8 cellular contexts compared by ENCODE assay signal in genomic region chr1:236394016-236394481, GRCh38. TPM values are rescaled to one million over a fixed set of nuclear protein-coding genes. Genes with fewer than 3 reads are reported as not detected.
DNase-seq lines count a peak whose midpoint lies in the region; ATAC-seq, FAIRE-seq and TF ChIP-seq lines count a peak whose summit lies in the region.

TSS of gene EDARADD (plus strand) at chr1:236394286. CDS start at chr1:236394445, 159 bp downstream.

- H3K4me3 ChIP-seq in kidney (ENCODE audit: low read length in 2 of 2) (peak within 1 kb of the TSS; percentile 67 to 71), tibial artery (peak within 1 kb of the TSS; percentile 49 to 62)

- H3K9me3 ChIP-seq in kidney (ENCODE audit: control insufficient read depth in 1 of 2, low read length in 2 of 2) = no peaks in the 10 kb centered on the region
- no peaks in the 10 kb centered on the region for H3K9me3 ChIP-seq in tibial artery

- no peak for TF ChIP-seq CTCF in kidney (IDR thresholded peaks at IDR 0.05; ENCODE audit: borderline replicate concordance, extremely low read depth, insufficient read depth)
- TF ChIP-seq CTCF in tibial artery (IDR thresholded peaks at IDR 0.05) = no peak

- no peak for DNase-seq in activated T-cell treated with anti-CD3 and anti-CD28 coated beads, Interleukin-2, amount 50 U/mL, for 4 hours
- no peak for DNase-seq in activated T-cell treated with anti-CD3 and anti-CD28 coated beads, Interleukin-2, amount 50 U/mL, for 48 hours
- no peak for DNase-seq in activated T-helper 2 cell treated with anti-CD3 and anti-CD28 coated beads, Interferon-gamma antibody, Interleukin-2, Interleukin-4, amounts not matched to agents 10 μg/mL and 5 μg/mL and 100 μg/mL, durations not matched to agents 14 hours and 24 hours and 36 hours (ENCODE audit: low spot score)
- DNase-seq in kidney (no peak), tibial artery (no peak), hippocampal formation (lab: John Stamatoyannopoulos, UW) (no peak)

- H3K27ac ChIP-seq in kidney (ENCODE audit: low read depth in 2 of 2, low read length in 2 of 2) = no peak within 1 kb of the TSS
- no peak within 1 kb of the TSS for H3K27ac ChIP-seq in tibial artery

- H3K27me3 ChIP-seq in tibial artery = peaks cover 0 to 38% of the 10 kb centered on the region in 2 donors

- no peaks in the 10 kb centered on the region for H3K9me3 Mint-ChIP-seq in activated T-cell treated with anti-CD3 and anti-CD28 coated beads, Interleukin-2, amount 50 U/mL, for 4 hours
- no peaks in the 10 kb centered on the region for H3K9me3 Mint-ChIP-seq in activated T-helper 2 cell treated with anti-CD3 and anti-CD28 coated beads, Interferon-gamma antibody, Interleukin-2, Interleukin-4, amounts not matched to agents 10 μg/mL and 5 μg/mL and 100 μg/mL, durations not matched to agents 14 hours and 24 hours and 36 hours

- H3K9ac ChIP-seq in kidney (ENCODE audit: low read length in 2 of 2) = no peak within 1 kb of the TSS

- no peak for FAIRE-seq in kidney (lab: Jason Lieb, UNC)

- H3K36me3 ChIP-seq in kidney (ENCODE audit: control insufficient read depth in 1 of 2, insufficient read depth in 2 of 2, low read length in 2 of 2) (no peaks in the 10 kb centered on the region), tibial artery (no peaks in the 10 kb centered on the region)

- no peaks in the 10 kb centered on the region for H3K4me1 ChIP-seq in kidney (ENCODE audit: control insufficient read depth in 1 of 2, insufficient read depth in 1 of 2, low read depth in 1 of 2, low read length in 2 of 2)
- H3K4me1 ChIP-seq in tibial artery = peaks cover 0 to 20% (median 13%) of the 10 kb centered on the region in 4 donors

- intact Hi-C loops in activated T-helper 2 cell treated with anti-CD3 and anti-CD28 coated beads, Interferon-gamma antibody, Interleukin-2, Interleukin-4, amounts not matched to agents 10 μg/mL and 5 μg/mL and 100 μg/mL, durations not matched to agents 14 hours and 24 hours and 36 hours (cut with micrococcal nuclease) = loop anchor here (10.0 kb wide), 1 partner anchor 401 kb away; the partner anchor contains the start of gene MTR
- intact Hi-C loops in kidney (cut with DNase I) = no loop called here
- intact Hi-C loops in tibial artery (cut with DNase I; ENCODE audit: low total_unique reads) = no loop called here

- peaks cover 23% of the 10 kb centered on the region for H3K4me1 Mint-ChIP-seq in activated T-cell treated with anti-CD3 and anti-CD28 coated beads, Interleukin-2, amount 50 U/mL, for 4 hours (ENCODE audit: low read depth)
- peaks cover 57% of the 10 kb centered on the region for H3K4me1 Mint-ChIP-seq in activated T-helper 2 cell treated with anti-CD3 and anti-CD28 coated beads, Interferon-gamma antibody, Interleukin-2, Interleukin-4, amounts not matched to agents 10 μg/mL and 5 μg/mL and 100 μg/mL, durations not matched to agents 14 hours and 24 hours and 36 hours (ENCODE audit: low read depth)

- peak within 1 kb of the TSS; percentile 79 for H3K27ac Mint-ChIP-seq in activated T-helper 2 cell treated with anti-CD3 and anti-CD28 coated beads, Interferon-gamma antibody, Interleukin-2, Interleukin-4, amounts not matched to agents 10 μg/mL and 5 μg/mL and 100 μg/mL, durations not matched to agents 14 hours and 24 hours and 36 hours

- H3K36me3 Mint-ChIP-seq in activated T-cell treated with anti-CD3 and anti-CD28 coated beads, Interleukin-2, amount 50 U/mL, for 4 hours (ENCODE audit: insufficient read depth) = no peaks in the 10 kb centered on the region
- H3K36me3 Mint-ChIP-seq in activated T-helper 2 cell treated with anti-CD3 and anti-CD28 coated beads, Interferon-gamma antibody, Interleukin-2, Interleukin-4, amounts not matched to agents 10 μg/mL and 5 μg/mL and 100 μg/mL, durations not matched to agents 14 hours and 24 hours and 36 hours (ENCODE audit: low read depth) = peaks cover 32% of the 10 kb centered on the region

- no peak for ATAC-seq in activated T-cell treated with anti-CD3 and anti-CD28 coated beads, Interleukin-2, amount 50 U/mL, for 4 hours
- ATAC-seq in HG02759 (IDR thresholded peaks at IDR 0.05; ENCODE audit: unreplicated experiment) (no peak), GM19328 (IDR thresholded peaks at IDR 0.05; ENCODE audit: unreplicated experiment) (no peak)

- H3K27me3 Mint-ChIP-seq in activated T-cell treated with anti-CD3 and anti-CD28 coated beads, Interleukin-2, amount 50 U/mL, for 4 hours (ENCODE audit: low read depth) = peaks cover 31% of the 10 kb centered on the region
- H3K27me3 Mint-ChIP-seq in activated T-helper 2 cell treated with anti-CD3 and anti-CD28 coated beads, Interferon-gamma antibody, Interleukin-2, Interleukin-4, amounts not matched to agents 10 μg/mL and 5 μg/mL and 100 μg/mL, durations not matched to agents 14 hours and 24 hours and 36 hours (ENCODE audit: low read depth) = peaks cover 14% of the 10 kb centered on the region

- H3K4me3 Mint-ChIP-seq in activated T-cell treated with anti-CD3 and anti-CD28 coated beads, Interleukin-2, amount 50 U/mL, for 4 hours = peak within 1 kb of the TSS; percentile 86
- H3K4me3 Mint-ChIP-seq in activated T-helper 2 cell treated with anti-CD3 and anti-CD28 coated beads, Interferon-gamma antibody, Interleukin-2, Interleukin-4, amounts not matched to agents 10 μg/mL and 5 μg/mL and 100 μg/mL, durations not matched to agents 14 hours and 24 hours and 36 hours (ENCODE audit: low read depth) = peak within 1 kb of the TSS; percentile 84

RNA-seq across cellular contexts. Expression of gene EDARADD, which starts in this region (rescaled TPM):
- 10 to 100 TPM in 2 of 3 donors, 1 to 10 TPM in 1; 8.2 to 12.4 (median 10.8) TPM for total RNA-seq in activated T-cell treated with anti-CD3 and anti-CD28 coated beads, Interleukin-2, amount 50 U/mL, for 4 hours
- 53.8 and 54.8 TPM in 2 replicates for total RNA-seq in activated T-helper 2 cell treated with anti-CD3 and anti-CD28 coated beads, Interferon-gamma antibody, Interleukin-2, Interleukin-4, amounts not matched to agents 10 μg/mL and 5 μg/mL and 100 μg/mL, durations not matched to agents 14 hours and 24 hours and 36 hours
- 0.82 TPM for total RNA-seq in kidney
- polyA plus RNA-seq in kidney (ENCODE audit: insufficient read depth, low read depth, low replicate concordance) = 2.2 TPM
